8 cellular contexts compared by ENCODE assay signal in the genomic region with DNA sequence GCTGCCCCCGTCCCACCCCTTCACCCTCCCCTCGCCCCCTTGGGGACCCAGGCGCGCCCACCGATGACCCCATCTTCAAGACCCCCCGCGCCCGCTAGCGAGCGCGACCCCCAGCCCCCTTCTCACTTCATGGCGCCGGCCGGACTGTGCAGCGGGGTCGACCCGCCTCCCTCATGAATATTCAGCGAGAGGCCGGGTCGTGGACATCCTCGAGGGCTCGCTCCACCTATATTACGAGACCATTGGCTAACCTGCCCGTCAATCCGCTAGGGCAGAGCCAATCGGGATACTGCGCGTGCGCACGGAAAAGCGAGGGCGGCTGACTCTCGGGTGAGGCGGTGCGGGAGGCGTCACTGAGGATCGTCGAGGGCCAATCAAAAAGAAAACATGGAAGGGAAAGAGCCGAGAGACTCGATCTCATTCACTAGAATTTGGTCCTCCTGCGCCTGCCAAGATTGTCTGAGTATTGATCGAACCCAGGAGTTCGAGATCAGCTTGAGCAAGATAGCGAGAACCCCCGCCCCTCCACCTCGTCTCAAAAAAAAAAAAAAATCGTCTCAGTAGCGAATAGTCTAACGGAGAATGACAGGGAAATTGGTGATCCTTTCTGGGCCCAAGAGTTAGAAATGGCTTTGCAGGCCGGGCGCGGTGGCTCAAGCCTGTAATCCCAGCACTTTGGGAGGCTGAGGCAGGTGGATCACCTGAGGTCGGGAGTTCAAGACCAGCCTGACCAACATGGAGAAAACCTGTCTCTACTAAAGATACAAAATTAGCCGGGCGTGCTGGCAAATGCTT. TPM values are rescaled to one million over a fixed set of nuclear protein-coding genes. Genes with fewer than 3 reads are reported as not detected.
DNase-seq lines count a peak whose midpoint lies in the region; ATAC-seq, FAIRE-seq and TF ChIP-seq lines count a peak whose summit lies in the region.

ERCC2 (minus strand) TSS at position 164 of the 795 bp plus-strand sequence; CDS start at position 131, 33 bp downstream.

- H3K4me1 Mint-ChIP-seq in Calu3 (ENCODE audit: low read depth, unreplicated experiment), result peaks cover 8% of the 10 kb centered on the region

- H3K4me2 ChIP-seq in OCI-LY3 (ENCODE audit: low read length), result peak within 1 kb of the TSS; percentile 85
- H3K4me2 ChIP-seq in endothelial cell of umbilical vein (ENCODE audit: insufficient read depth, low read length), result peak within 1 kb of the TSS; percentile 83

- peaks cover 27% of the 10 kb centered on the region for H3K36me3 Mint-ChIP-seq in Calu3 (ENCODE audit: insufficient read depth, unreplicated experiment)

- dilution Hi-C loops in endothelial cell of umbilical vein (cut with MboI; ENCODE audit: extremely low pct_ligation_motif_present, low sequenced_read_pairs), result no loop called here

- H3K4me1 ChIP-seq in OCI-LY3 (ENCODE audit: low read length) (peaks cover 13% of the 10 kb centered on the region; the same call in 1 of the 2 replicates), endothelial cell of umbilical vein (ENCODE audit: control insufficient read depth, extremely low read depth, insufficient read depth, low read length) (peaks cover 5% of the 10 kb centered on the region)

- H3K36me3 ChIP-seq in OCI-LY3 (replicated peaks; ENCODE audit: low read depth, low read length), result peaks cover 12% of the 10 kb centered on the region
- H3K36me3 ChIP-seq in endothelial cell of umbilical vein (ENCODE audit: control insufficient read depth in 2 of 2, extremely low read depth in 1 of 2, insufficient read depth in 2 of 2, low read length in 2 of 2), result peaks cover 0 to 3% of the 10 kb centered on the region in 2 experiments

- BruUV-seq in Calu3 (replicated peaks; lab: Mats Ljungman, UMichigan) (no TSS peak), endothelial cell of umbilical vein (replicated peaks; lab: Mats Ljungman, UMichigan) (TSS peak; percentile 98)

- H3K27me3 ChIP-seq in OCI-LY3 (ENCODE audit: low read depth, low read length) (no peaks in the 10 kb centered on the region), endothelial cell of umbilical vein (ENCODE audit: control insufficient read depth in 2 of 2, insufficient read depth in 2 of 2, low read length in 2 of 2) (no peaks in the 10 kb centered on the region)

- CTCF ChIA-PET in Calu3 (lab: Charles Lee) (interaction anchor here (0.5 to 1.8 kb wide), 4 partner anchors 13 to 192 kb away, joined by 3 to 6 read pairs (median 4); partner anchors contain the start of genes BLOC1S3 and TRAPPC6A), endothelial cell of umbilical vein (lab: Charles Lee) (interaction anchor here (1.0 to 1.3 kb wide), 6 partner anchors 16 to 108 kb away, joined by 3 to 5 read pairs (median 4); no protein-coding TSS in a partner anchor)

- H4K20me1 ChIP-seq in OCI-LY3 (ENCODE audit: insufficient read depth, low read length), result no peaks in the 10 kb centered on the region
- no peaks in the 10 kb centered on the region for H4K20me1 ChIP-seq in endothelial cell of umbilical vein (replicated peaks; ENCODE audit: control insufficient read depth, extremely low read depth, insufficient read depth, low read length)

- peak within 1 kb of the TSS; percentile 96 for H3K4me3 Mint-ChIP-seq in Calu3 (ENCODE audit: low read depth, unreplicated experiment)

- peak within 1 kb of the TSS; percentile 79 for H3K27ac ChIP-seq in OCI-LY3 (ENCODE audit: low read length)
- H3K27ac ChIP-seq in endothelial cell of umbilical vein (ENCODE audit: insufficient read depth, low read depth, low read length), result peak within 1 kb of the TSS; percentile 67

- intact Hi-C loops in Calu3 (cut with micrococcal nuclease; ENCODE audit: unreplicated experiment), result no loop called here
- intact Hi-C loops in endothelial cell of umbilical vein (cut with micrococcal nuclease), result loop anchor here (1.0 kb wide), 1 partner anchor 28 kb away; no protein-coding TSS in a partner anchor

- H3K27ac Mint-ChIP-seq in Calu3 (ENCODE audit: unreplicated experiment), result peak within 1 kb of the TSS; percentile 98

- DNase-seq in Calu3 (peak; percentile 100), HuH-7 (ENCODE audit: low spot score) (peak; percentile 100), endothelial cell of umbilical vein (ENCODE audit: low read depth, low spot score) (peak; percentile 99), midbrain (lab: John Stamatoyannopoulos, UW) (peak; percentile 99)
- peak; percentile 100 for DNase-seq in activated CD8-positive, alpha-beta memory T cell treated with anti-CD3 and anti-CD28 coated beads, Interleukin-2, amount 50 U/mL, for 48 hours
- DNase-seq in stimulated activated CD8-positive, alpha-beta memory T cell treated with anti-CD3 and anti-CD28 coated beads, Interleukin-2, amount 100 ng/mL, for 1 hour (ENCODE audit: low read depth in 2 of 2), result peak; percentile 99

- POLR2A ChIA-PET in endothelial cell of umbilical vein (lab: Charles Lee), result no interaction called here

- TF ChIP-seq CTCF in Calu3 (IDR thresholded peaks at IDR 0.05; ENCODE audit: unreplicated experiment), result no peak
- no peak for TF ChIP-seq CTCF in OCI-LY3 (IDR thresholded peaks at IDR 0.05; ENCODE audit: low read depth, low read length)
- TF ChIP-seq CTCF in endothelial cell of umbilical vein (IDR thresholded peaks at IDR 0.05; ENCODE audit: extremely low read depth in 1 of 2, insufficient read depth in 1 of 2, low read depth in 1 of 2, low read length in 2 of 2), result no peak

- peak within 1 kb of the TSS; percentile 83 for H3K4me3 ChIP-seq in OCI-LY3 (ENCODE audit: low read length)
- peak within 1 kb of the TSS; percentile 76 to 98 (median 86) for H3K4me3 ChIP-seq in endothelial cell of umbilical vein (replicated peaks in 1 of 3; ENCODE audit: insufficient read depth in 1 of 3, low read depth in 1 of 3, low read length in 3 of 3)

- peaks cover 23% of the 10 kb centered on the region for H3K79me2 ChIP-seq in OCI-LY3 (ENCODE audit: low read length)
- peaks cover 18% of the 10 kb centered on the region for H3K79me2 ChIP-seq in endothelial cell of umbilical vein (ENCODE audit: control insufficient read depth, insufficient read depth, low read length)

- H3K9me3 Mint-ChIP-seq in Calu3 (ENCODE audit: low read depth, unreplicated experiment), result no peaks in the 10 kb centered on the region

- FAIRE-seq in endothelial cell of umbilical vein (lab: Jason Lieb, UNC), result peak; percentile 99

- H3K9me3 ChIP-seq in OCI-LY3 (ENCODE audit: insufficient read depth, low read length), result no peaks in the 10 kb centered on the region
- H3K9me3 ChIP-seq in endothelial cell of umbilical vein (replicated peaks; ENCODE audit: control insufficient read depth, insufficient read depth, low read length), result no peaks in the 10 kb centered on the region

- no peaks in the 10 kb centered on the region for H3K27me3 Mint-ChIP-seq in Calu3 (ENCODE audit: unreplicated experiment)

- ATAC-seq in GM21447 (IDR thresholded peaks at IDR 0.05; ENCODE audit: unreplicated experiment), result peak; percentile 95

- H3K9ac ChIP-seq in OCI-LY3 (ENCODE audit: low read length) (peak within 1 kb of the TSS; percentile 82), endothelial cell of umbilical vein (replicated peaks; ENCODE audit: extremely low read depth, insufficient read depth, low read length) (peak within 1 kb of the TSS; percentile 81)

- peak; percentile 19 for TF ChIP-seq POLR2A in endothelial cell of umbilical vein (IDR thresholded peaks at IDR 0.05; ENCODE audit: low read depth, low read length)

- peak within 1 kb of the TSS; percentile 54; the same call in 1 of the 2 replicates for H2AFZ ChIP-seq in OCI-LY3 (ENCODE audit: low read depth, low read length)
- H2AFZ ChIP-seq in endothelial cell of umbilical vein (ENCODE audit: low read depth, low read length), result peak within 1 kb of the TSS; percentile 95

- no peaks in the 10 kb centered on the region for H3K9me1 ChIP-seq in endothelial cell of umbilical vein (replicated peaks; ENCODE audit: control insufficient read depth, extremely low read depth, insufficient read depth, low read length)

TF ChIP-seq in endothelial cell of umbilical vein, 7 proteins besides CTCF, POLR2A, EP300 and RAD21:
- TF ChIP-seq FOS (IDR thresholded peaks at IDR 0.05; ENCODE audit: borderline replicate concordance, insufficient read depth, low read length) (no peak), POLR2AphosphoS5 (IDR thresholded peaks at IDR 0.05; ENCODE audit: insufficient read depth, low read depth, low read length) (no peak), EZH2 (IDR thresholded peaks at IDR 0.05; ENCODE audit: borderline replicate concordance, low read depth, low read length, severe bottlenecking) (no peak), MYC (IDR thresholded peaks at IDR 0.05; ENCODE audit: low read depth, low read length) (no peak), JUN (IDR thresholded peaks at IDR 0.05; ENCODE audit: borderline replicate concordance, insufficient read depth, insufficient read length, low read depth) (no peak), MAX (IDR thresholded peaks at IDR 0.05; ENCODE audit: insufficient read depth, insufficient read length) (no peak), GATA2 (IDR thresholded peaks at IDR 0.05; ENCODE audit: insufficient read depth, insufficient read length, low read depth, low read length) (no peak)

RNA-seq across cellular contexts. Expression of gene ERCC2, which starts in this region (rescaled TPM):
- total RNA-seq in Calu3 (2022) (56.4 and 57.7 TPM in 2 replicates), endothelial cell of umbilical vein (55.4 and 59.9 TPM in 2 replicates)
- 61.8 and 79.6 TPM in 2 replicates for polyA plus RNA-seq in endothelial cell of umbilical vein
- 34.0 and 34.3 TPM in 2 replicates for polyA plus RNA-seq in endothelial cell of umbilical vein (2011; cell fraction: cytosol; rRNA removed)
- 109 and 127 TPM in 2 replicates for polyA plus RNA-seq in endothelial cell of umbilical vein (2011; cell fraction: nucleus; rRNA removed)
- polyA plus RNA-seq in endothelial cell of umbilical vein (2012), result 63.0 and 81.8 TPM in 2 replicates
- 50.6 and 61.5 TPM in 2 replicates for polyA minus RNA-seq in endothelial cell of umbilical vein
- 6.1 TPM for polyA minus RNA-seq in endothelial cell of umbilical vein (2011; cell fraction: cytosol; rRNA and poly(A)+ RNA removed)
- 25.0 and 27.1 TPM in 2 replicates for polyA minus RNA-seq in endothelial cell of umbilical vein (2011; cell fraction: nucleus; rRNA and poly(A)+ RNA removed)

Comparison
In these comparisons a context has a peak if more than half of its experiments do, and no peak if none do; other contexts are left out.
1. Peak in every context shown above with its lines: DNase-seq, ATAC-seq, H3K4me3 ChIP-seq and H3K27ac ChIP-seq.